8 cellular contexts compared by ENCODE assay signal in the genomic region with DNA sequence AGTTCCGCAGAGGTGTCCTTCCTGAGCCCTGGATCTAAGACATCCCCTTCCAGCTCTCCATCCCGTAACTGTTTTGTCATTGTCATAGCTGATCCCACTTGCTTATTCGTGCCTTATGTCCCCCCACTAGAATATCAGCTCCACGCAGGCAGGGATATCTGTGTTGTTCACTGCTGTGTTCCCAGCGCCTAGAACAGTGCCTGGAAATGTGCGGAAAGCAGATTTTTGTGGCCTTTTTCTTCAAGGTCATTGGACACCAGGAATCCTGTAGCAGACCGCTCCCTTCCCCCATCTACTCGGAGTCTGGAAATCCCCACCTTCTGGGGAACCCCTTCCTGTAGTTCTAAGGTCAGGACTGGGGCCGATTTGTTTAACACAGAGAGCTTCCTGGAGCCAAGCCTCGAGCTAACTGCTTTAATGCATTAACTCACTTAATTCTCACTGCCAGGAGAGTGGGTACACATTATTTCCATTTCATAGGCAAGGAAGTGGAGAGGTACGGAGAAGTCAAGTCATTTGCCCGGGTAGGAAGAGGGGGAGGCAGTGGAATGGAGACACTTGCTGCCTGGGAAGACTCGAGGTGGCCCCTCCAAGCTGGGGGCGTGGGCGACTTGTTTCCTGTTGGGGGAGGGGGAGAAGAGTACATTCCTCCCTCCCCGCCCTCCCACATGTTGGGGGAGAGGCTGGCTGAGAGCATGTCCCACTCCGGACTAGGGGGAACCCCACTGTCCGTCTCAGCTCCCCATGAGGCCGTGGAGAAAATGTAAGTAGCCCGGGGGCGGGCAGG.
A peak's percentile ranks its signal among the peaks of the same experiment; 100 is the strongest.
DNase-seq lines count a peak whose midpoint lies in the region; ATAC-seq and FAIRE-seq lines count a peak whose summit lies in the region.

No MANE protein-coding gene starts in this region.

- peak overlapping the region; percentile 88 for H3K4me2 ChIP-seq in BLaER1

- FAIRE-seq in RCC 7860 (lab: Jason Lieb, UNC) = no peak

- H3K27me3 ChIP-seq in BLaER1 (no peaks in the 10 kb centered on the region), adipocyte (replicated peaks; ENCODE audit: control insufficient read depth, insufficient read depth, low read length) (no peaks in the 10 kb centered on the region)

- peak; percentile 79 for DNase-seq in RCC 7860 (ENCODE audit: low spot score)
- DNase-seq in adipocyte (ENCODE audit: low read depth) = peak; percentile 41
- DNase-seq in kidney tubule cell (ENCODE audit: low spot score) = peak; percentile 92
- DNase-seq in stimulated activated CD4-positive, alpha-beta T cell treated with anti-CD3 and anti-CD28 coated beads, Interleukin-4, amount 100 ng/mL, for 24 hours = peak; percentile 77
- no peak for DNase-seq in NCI-H1694 (lab: John Stamatoyannopoulos, UW)

- H3K36me3 ChIP-seq in BLaER1 (no peaks in the 10 kb centered on the region), adipocyte (ENCODE audit: control insufficient read depth, insufficient read depth, low read length, severe bottlenecking) (no peaks in the 10 kb centered on the region)

- peak overlapping the region; percentile 96 for H3K4me3 ChIP-seq in BLaER1
- peak overlapping the region; percentile 94 for H3K4me3 ChIP-seq in adipocyte (ENCODE audit: low read length)

- peaks cover 74% of the 10 kb centered on the region for H3K4me1 ChIP-seq in BLaER1
- H3K4me1 ChIP-seq in adipocyte (ENCODE audit: control insufficient read depth, insufficient read depth, low read length) = peaks cover 34% of the 10 kb centered on the region

- peak; percentile 5 for ATAC-seq in GM21737 (IDR thresholded peaks at IDR 0.05; ENCODE audit: unreplicated experiment)
- ATAC-seq in GM19324 (IDR thresholded peaks at IDR 0.05; ENCODE audit: low FRiP score, unreplicated experiment) = no peak

- H3K9ac ChIP-seq in BLaER1 (peak overlapping the region; percentile 81), adipocyte (ENCODE audit: low read length) (peak overlapping the region; percentile 59)

- H3K9me3 ChIP-seq in BLaER1 (no peaks in the 10 kb centered on the region), adipocyte (ENCODE audit: control insufficient read depth, low read length) (no peaks in the 10 kb centered on the region)

- H3K27ac ChIP-seq in BLaER1 = peak overlapping the region; percentile 85

- H4K20me1 ChIP-seq in BLaER1 = peaks cover 32% of the 10 kb centered on the region
